1 cellular context compared by ENCODE assay signal in the genomic region with DNA sequence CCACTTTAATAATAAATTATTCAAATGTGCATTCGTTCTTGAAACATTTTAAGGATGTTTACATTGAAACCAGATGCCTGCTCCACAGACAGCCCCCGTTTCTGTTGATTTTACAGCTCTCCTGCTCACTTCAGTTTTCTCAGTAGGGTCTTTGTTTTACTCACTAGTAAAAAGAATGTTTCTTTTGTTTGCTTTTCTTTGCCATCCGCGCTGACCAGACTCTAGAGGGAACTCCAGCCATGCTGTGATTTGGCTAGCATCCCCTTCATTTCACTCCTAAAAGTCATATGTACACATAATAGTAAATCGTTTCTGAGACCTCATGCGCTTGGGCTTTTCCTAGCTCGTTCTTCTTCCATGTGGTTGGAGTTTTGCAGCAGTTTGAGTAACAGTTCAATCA.
TF ChIP-seq lines count a peak whose summit lies in the region.

No MANE protein-coding gene starts in this region.

TF ChIP-seq in H1, 55 proteins besides CTCF, POLR2A, EP300 and RAD21 (continued from another document):
- TF ChIP-seq ZNF274 (IDR thresholded peaks at IDR 0.05; ENCODE audit: borderline replicate concordance, extremely low read depth, low read length) (no peak), CREB1 (IDR thresholded peaks at IDR 0.05) (no peak), ATF3 (IDR thresholded peaks at IDR 0.05; ENCODE audit: insufficient read depth, low read depth, low read length) (no peak), RFX5 (IDR thresholded peaks at IDR 0.05; ENCODE audit: borderline replicate concordance, low read depth, low read length) (no peak), CBX8 (IDR thresholded peaks at IDR 0.05; ENCODE audit: borderline replicate concordance, low read depth, low read length) (no peak), SUZ12 (IDR thresholded peaks at IDR 0.05; ENCODE audit: low read length) (no peak), TCF12 (IDR thresholded peaks at IDR 0.05; ENCODE audit: low read depth, low read length) (no peak), TAF7 (optimal IDR thresholded peaks at IDR 0.05; ENCODE audit: borderline replicate concordance, low read depth, low read length) (no peak)
